ENCODE assay signal across 8 cellular contexts in genomic region chr2:201909961-201910361, GRCh38.
A peak's percentile ranks its signal among the peaks of the same experiment; 100 is the strongest.
DNase-seq lines count a peak whose midpoint lies in the region; ATAC-seq, FAIRE-seq and TF ChIP-seq lines count a peak whose summit lies in the region.

No MANE protein-coding gene starts in this region.

- no peak overlapping the region for H3K9ac ChIP-seq in mesendoderm (ENCODE audit: low read length)

- H3K4me3 Mint-ChIP-seq in T-cell: peak overlapping the region in 2 of 3 donors; percentile 22 to 38

- H3K27me3 Mint-ChIP-seq in T-cell: peaks cover 11 to 13% of the 10 kb centered on the region in 2 donors

- no peak for ATAC-seq in T-cell (replicated peaks in 1 of 4)

- H2AK5ac ChIP-seq in mesendoderm (ENCODE audit: low read length): no peak overlapping the region

- peak overlapping the region; percentile 59 for H3K56ac ChIP-seq in mesendoderm (ENCODE audit: low read length)

- H3K23ac ChIP-seq in mesendoderm (ENCODE audit: low read length): no peak overlapping the region

- H4K8ac ChIP-seq in mesendoderm (ENCODE audit: low read depth, low read length): no peak overlapping the region

- no peak for TF ChIP-seq POLR2A in GM12891 (IDR thresholded peaks at IDR 0.05; ENCODE audit: low read depth, low read length)

- no peaks in the 10 kb centered on the region for H3K79me1 ChIP-seq in mesendoderm (ENCODE audit: low read length)

- H4K5ac ChIP-seq in mesendoderm (ENCODE audit: low read length): no peak overlapping the region

- H3K4ac ChIP-seq in mesendoderm (ENCODE audit: low read depth, low read length): peak overlapping the region; percentile 28

- H3K36me3 Mint-ChIP-seq in T-cell: no peaks in the 10 kb centered on the region

- H3K4me1 ChIP-seq in HEK293 (ENCODE audit: control insufficient read depth, insufficient read depth, low read length): peaks cover 7% of the 10 kb centered on the region
- peaks cover 18% of the 10 kb centered on the region for H3K4me1 ChIP-seq in mesendoderm (ENCODE audit: control insufficient read depth, low read depth, low read length)
- no peaks in the 10 kb centered on the region for H3K4me1 ChIP-seq in tibial artery

- H3K27me3 ChIP-seq in mesendoderm (ENCODE audit: insufficient read depth, low read length, poor library complexity) (no peaks in the 10 kb centered on the region), tibial artery (no peaks in the 10 kb centered on the region), WERI-Rb-1 (ENCODE audit: insufficient read depth, low read depth, severe bottlenecking) (no peaks in the 10 kb centered on the region)

- peak overlapping the region; percentile 71 for H3K18ac ChIP-seq in mesendoderm (ENCODE audit: low read length)

- peak overlapping the region; percentile 80 for H2BK120ac ChIP-seq in mesendoderm (ENCODE audit: low read depth, low read length)

- POLR2A ChIA-PET in HEK293 (lab: Yijun Ruan, JAX) (no interaction called here), T-cell (lab: Charles Lee) (no interaction called here)

- intact Hi-C loops in tibial artery (cut with DNase I; ENCODE audit: low total_unique reads): no loop called here

- peak overlapping the region in 1 of 2 donors; percentile 44 for H3K27ac Mint-ChIP-seq in T-cell

- no peak for TF ChIP-seq CTCF in HEK293 (tag by site-specific recombination; IDR thresholded peaks at IDR 0.05)
- no peak for TF ChIP-seq CTCF in tibial artery (IDR thresholded peaks at IDR 0.05)
- no peak for TF ChIP-seq CTCF in WERI-Rb-1 (IDR thresholded peaks at IDR 0.05; ENCODE audit: low read depth, low read length)

- H2BK15ac ChIP-seq in mesendoderm (replicated peaks; ENCODE audit: low read depth): no peak overlapping the region

- no peaks in the 10 kb centered on the region for H3K9me3 ChIP-seq in HEK293 (ENCODE audit: control insufficient read depth, insufficient read depth, low read depth, low read length)
- H3K9me3 ChIP-seq in tibial artery: no peaks in the 10 kb centered on the region
- H3K9me3 ChIP-seq in WERI-Rb-1 (ENCODE audit: severe bottlenecking): no peaks in the 10 kb centered on the region

- no CpG with 5 or more reads among the region's 4 CpGs for WGBS in mesendoderm (ENCODE audit: extremely low coverage, insufficient coverage, low lambda C conversion rate)

- H3K9me3 Mint-ChIP-seq in T-cell: no peaks in the 10 kb centered on the region

- CTCF ChIA-PET in HEK293 (lab: Yijun Ruan, JAX) (interaction anchor here (1.0 kb wide), 1 partner anchor 21 kb away, joined by 3 read pairs; no protein-coding TSS in a partner anchor), T-cell (lab: Charles Lee) (interaction anchor here in 1 of 2 donors (0.6 kb wide), 1 partner anchor 563 kb away, joined by 3 read pairs; no protein-coding TSS in a partner anchor)

- H3K4me3 ChIP-seq in HEK293 (ENCODE audit: low read depth, low read length) (no peak overlapping the region), mesendoderm (ENCODE audit: low read length) (no peak overlapping the region), tibial artery (no peak overlapping the region), WERI-Rb-1 (ENCODE audit: low read depth, low read length) (no peak overlapping the region)

- FAIRE-seq in GM12891 (lab: Jason Lieb, UNC): peak; percentile 77

- no peaks in the 10 kb centered on the region for H3K79me2 ChIP-seq in mesendoderm (ENCODE audit: control insufficient read depth, insufficient read depth, low read length)

- H3K27ac ChIP-seq in HEK293 (ENCODE audit: extremely low read depth, low read depth, low read length) (no peak overlapping the region), mesendoderm (ENCODE audit: low read depth, low read length) (no peak overlapping the region), tibial artery (no peak overlapping the region), WERI-Rb-1 (no peak overlapping the region)

- DNase-seq in GM12891 (ENCODE audit: insufficient read length, low spot score) (no peak), T-cell (peak in 2 of 34 experiments; percentile 4 to 6), mesendoderm (no peak), tibial artery (no peak), NCI-H82 treated with DMSO at 0.1 percent for 48 hours (lab: John Stamatoyannopoulos, UW; ENCODE audit: unreplicated experiment) (no peak), HPDE6-E6E7 (ENCODE audit: extremely low spot score) (no peak), WERI-Rb-1 (no peak)

- H3K36me3 ChIP-seq in HEK293 (ENCODE audit: control insufficient read depth in 2 of 2, insufficient read depth in 1 of 2, low read length in 2 of 2): no peaks in the 10 kb centered on the region
- H3K36me3 ChIP-seq in mesendoderm (ENCODE audit: control insufficient read depth, insufficient read depth, low read length): no peaks in the 10 kb centered on the region
- H3K36me3 ChIP-seq in tibial artery: no peaks in the 10 kb centered on the region
- no peaks in the 10 kb centered on the region for H3K36me3 ChIP-seq in WERI-Rb-1

- H3K4me1 Mint-ChIP-seq in T-cell: peaks cover 12 to 14% (median 13%) of the 10 kb centered on the region in 3 donors

- peak overlapping the region; percentile 43 for H2BK5ac ChIP-seq in mesendoderm (ENCODE audit: low read length)

- no peak overlapping the region for H3K4me2 ChIP-seq in mesendoderm (ENCODE audit: low read length)

TF ChIP-seq in GM12891, 5 proteins besides CTCF, POLR2A, EP300 and RAD21:
- TF ChIP-seq SPI1 (IDR thresholded peaks at IDR 0.05; ENCODE audit: low read depth, low read length) (peak; percentile 87), TAF1 (IDR thresholded peaks at IDR 0.05; ENCODE audit: low read depth, low read length) (no peak), POLR2AphosphoS5 (IDR thresholded peaks at IDR 0.05; ENCODE audit: low read depth, low read length) (no peak), POU2F2 (IDR thresholded peaks at IDR 0.05; ENCODE audit: low read depth, low read length) (no peak), PAX5 (IDR thresholded peaks at IDR 0.05; ENCODE audit: insufficient read depth, low read length, severe bottlenecking) (no peak)
TF ChIP-seq in GM12891: peak in this region for 1.

TF ChIP-seq in HEK293, 187 proteins besides CTCF, POLR2A, EP300 and RAD21:
- TF ChIP-seq REST (tag by site-specific recombination; IDR thresholded peaks at IDR 0.05) (peak; percentile 37; the same call in 1 of the 2 replicates), ZNF529 (tag by site-specific recombination; IDR thresholded peaks at IDR 0.05; ENCODE audit: insufficient replicate concordance) (no peak), EGR2 (tag by site-specific recombination; IDR thresholded peaks at IDR 0.05; ENCODE audit: low read depth) (0 out of 2 replicates have a peak, but pooled peaks have one; percentile 56), ZNF449 (tag by site-specific recombination; IDR thresholded peaks at IDR 0.05) (peak; percentile 40; the same call in 1 of the 2 replicates), ZNF214 (tag by site-specific recombination; IDR thresholded peaks at IDR 0.05; ENCODE audit: borderline replicate concordance) (no peak), ZNF561 (tag by site-specific recombination; IDR thresholded peaks at IDR 0.05; ENCODE audit: borderline replicate concordance) (no peak), ZFHX2 (tag by site-specific recombination; conservative IDR thresholded peaks at IDR 0.05) (peak; percentile 90), ZNF660 (tag by site-specific recombination; IDR thresholded peaks at IDR 0.05) (peak; percentile 46; the same call in 1 of the 2 replicates), FEZF1 (tag by site-specific recombination; IDR thresholded peaks at IDR 0.05) (peak; percentile 75)
